17 cellular contexts compared by ENCODE assay signal in the genomic region with DNA sequence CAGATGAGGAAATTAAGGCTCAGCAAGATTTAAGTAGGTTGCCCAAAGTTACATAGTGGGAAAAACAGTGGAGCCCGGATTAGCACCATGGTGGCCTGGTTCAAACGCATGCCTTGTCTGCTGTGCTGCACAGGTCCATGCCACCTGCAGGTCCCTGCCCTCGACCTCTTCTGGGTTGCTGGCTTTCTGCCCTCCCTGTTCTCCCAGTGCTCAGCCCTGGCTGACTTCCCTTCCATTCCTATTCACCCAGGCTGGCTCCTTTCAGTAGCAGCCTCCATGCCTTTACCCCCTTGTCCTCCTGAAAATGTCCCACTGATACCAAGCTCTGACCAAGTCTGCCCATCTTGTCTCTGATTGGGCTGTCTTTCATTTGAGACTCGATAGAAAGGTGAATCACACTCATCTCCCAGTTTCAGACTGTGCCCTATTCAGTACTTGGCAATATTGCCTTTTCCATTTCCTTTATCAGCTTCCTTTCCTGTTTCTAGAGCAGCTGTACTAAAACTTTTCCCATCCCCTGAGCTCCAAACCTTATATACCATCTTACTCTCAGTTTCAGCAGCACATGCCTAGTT.
A peak's percentile ranks its signal among the peaks of the same experiment; 100 is the strongest.
DNase-seq lines count a peak whose midpoint lies in the region; ATAC-seq and TF ChIP-seq lines count a peak whose summit lies in the region.
"Had no signal": no experiment of that assay in that cellular context is flagged by ENCODE, and none has a peak within 500 bp of the region (broad histone marks: within the 10 kb centered on the region; RNA-seq: fewer than 3 reads in every experiment).

No MANE protein-coding gene starts in this region.

- peak overlapping the region; percentile 14 for H3K9ac ChIP-seq in mammary epithelial cell (ENCODE audit: insufficient read depth, low read length)

- peak overlapping the region; percentile 5 for H2AFZ ChIP-seq in mammary epithelial cell (ENCODE audit: low read depth, low read length)

- DNase-seq in activated CD4-positive, alpha-beta T cell treated with anti-CD3 and anti-CD28 coated beads for 36 hours: no peak
- DNase-seq in activated CD4-positive, alpha-beta T cell treated with anti-CD3 and anti-CD28 coated beads, Interleukin-2, amount 50 U/mL, for 1 hour: no peak
- DNase-seq in HT-29 (ENCODE audit: low spot score) (peak; percentile 6), mammary epithelial cell (no peak), osteocyte (ENCODE audit: extremely low spot score, unreplicated experiment) (no peak)
- DNase-seq in CD8-positive, alpha-beta T cell: no peak
- DNase-seq: activated CD4-positive, alpha-beta T cell treated with anti-CD3 and anti-CD28 coated beads, Interleukin-2, amount 50 U/mL, for 48 hours; aorta; cortex of kidney; GF-D8; hypothalamus; left cardiac atrium; NCI-H1105 treated with DMSO at 0.1 percent for 48 hours had no signal

- no peaks in the 10 kb centered on the region for H4K20me1 ChIP-seq in mammary epithelial cell (ENCODE audit: insufficient read depth, low read length)

- no TSS peak for BruUV-seq in mammary epithelial cell (replicated peaks; lab: Mats Ljungman, UMichigan)

- ATAC-seq in activated CD4-positive, alpha-beta T cell treated with anti-CD3 and anti-CD28 coated beads for 36 hours: peak; percentile 12
- no peak for ATAC-seq in gastroesophageal sphincter
- no peak for ATAC-seq in CD8-positive, alpha-beta T cell
- no peak for ATAC-seq in GM19035 (IDR thresholded peaks at IDR 0.05; ENCODE audit: unreplicated experiment)

- CTCF ChIA-PET in activated CD4-positive, alpha-beta T cell treated with anti-CD3 and anti-CD28 coated beads for 36 hours (lab: Charles Lee): interaction anchor here (0.6 to 2.6 kb wide), 2 partner anchors 116 to 151 kb away, joined by 3 to 8 read pairs; a partner anchor contains a TSS
- CTCF ChIA-PET in mammary epithelial cell (lab: Charles Lee; ENCODE audit: low non-redundant PET): no interaction called here
- CTCF ChIA-PET in CD8-positive, alpha-beta T cell (lab: Charles Lee): no interaction called here

- H3K36me3 Mint-ChIP-seq in activated CD4-positive, alpha-beta T cell treated with anti-CD3 and anti-CD28 coated beads for 36 hours (ENCODE audit: low read depth): peaks cover 24% of the 10 kb centered on the region
- H3K36me3 Mint-ChIP-seq in osteocyte (ENCODE audit: unreplicated experiment): peaks cover 22% of the 10 kb centered on the region
- H3K36me3 Mint-ChIP-seq in CD8-positive, alpha-beta T cell: peaks cover 32% of the 10 kb centered on the region

- TF ChIP-seq CTCF in mammary epithelial cell (conservative IDR thresholded peaks at IDR 0.05 in 1 of 2, IDR thresholded peaks at IDR 0.05 in 1 of 2; ENCODE audit: extremely low read depth in 1 of 2, insufficient read depth in 1 of 2, low read depth in 1 of 2, low read length in 2 of 2): no peak
- TF ChIP-seq CTCF in osteocyte (IDR thresholded peaks at IDR 0.05): no peak
- no peak for TF ChIP-seq CTCF in gastroesophageal sphincter (IDR thresholded peaks at IDR 0.05)
- TF ChIP-seq CTCF in CD8-positive, alpha-beta T cell (IDR thresholded peaks at IDR 0.05): no peak

- H3K4me3 ChIP-seq in mammary epithelial cell (replicated peaks in 1 of 3; ENCODE audit: insufficient read depth in 1 of 3, low read depth in 2 of 3, low read length in 3 of 3) (no peak overlapping the region), gastroesophageal sphincter (no peak overlapping the region)
- no peak overlapping the region for H3K4me3 ChIP-seq in CD8-positive, alpha-beta T cell (ENCODE audit: low read depth, low read length)
- H3K4me3 ChIP-seq: thoracic aorta had no signal

- H3K27ac Mint-ChIP-seq in activated CD4-positive, alpha-beta T cell treated with anti-CD3 and anti-CD28 coated beads for 36 hours: no peak overlapping the region
- peak overlapping the region; percentile 24 for H3K27ac Mint-ChIP-seq in osteocyte (ENCODE audit: unreplicated experiment)
- H3K27ac Mint-ChIP-seq in CD8-positive, alpha-beta T cell: no peak overlapping the region
- H3K27ac Mint-ChIP-seq: activated T-helper 2 cell treated with anti-CD3 and anti-CD28 coated beads, Interferon-gamma antibody, Interleukin-2, Interleukin-4, amounts not matched to agents 10 μg/mL and 5 μg/mL and 100 μg/mL, durations not matched to agents 14 hours and 24 hours and 36 hours had no signal

- H3K27me3 ChIP-seq in mammary epithelial cell (ENCODE audit: insufficient read depth, low read length) (no peaks in the 10 kb centered on the region), gastroesophageal sphincter (no peaks in the 10 kb centered on the region)
- H3K27me3 ChIP-seq in CD8-positive, alpha-beta T cell (ENCODE audit: insufficient read depth, low read length): no peaks in the 10 kb centered on the region

- peaks cover 3% of the 10 kb centered on the region for H3K9me3 ChIP-seq in mammary epithelial cell (replicated peaks; ENCODE audit: insufficient read depth, low read length)
- peaks cover 0 to 7% (median 0%) of the 10 kb centered on the region in 3 donors for H3K9me3 ChIP-seq in gastroesophageal sphincter
- no peaks in the 10 kb centered on the region for H3K9me3 ChIP-seq in CD8-positive, alpha-beta T cell (ENCODE audit: low read length)
- H3K9me3 ChIP-seq: thoracic aorta had no signal

- H3K4me3 Mint-ChIP-seq in activated CD4-positive, alpha-beta T cell treated with anti-CD3 and anti-CD28 coated beads for 36 hours: no peak overlapping the region
- no peak overlapping the region for H3K4me3 Mint-ChIP-seq in osteocyte (ENCODE audit: unreplicated experiment)
- H3K4me3 Mint-ChIP-seq in CD8-positive, alpha-beta T cell: no peak overlapping the region

- peak overlapping the region; percentile 19 for H3K4me2 ChIP-seq in mammary epithelial cell (ENCODE audit: insufficient read depth, low read depth, low read length)

- H3K9me3 Mint-ChIP-seq in activated CD4-positive, alpha-beta T cell treated with anti-CD3 and anti-CD28 coated beads for 36 hours (ENCODE audit: low read depth): peaks cover 13% of the 10 kb centered on the region
- H3K9me3 Mint-ChIP-seq in osteocyte (ENCODE audit: unreplicated experiment): peaks cover 12% of the 10 kb centered on the region
- peaks cover 18% of the 10 kb centered on the region for H3K9me3 Mint-ChIP-seq in CD8-positive, alpha-beta T cell

- H3K79me2 ChIP-seq in mammary epithelial cell (ENCODE audit: insufficient read depth, low read length): no peaks in the 10 kb centered on the region

- 75% methylated on average over 4 of the region's 4 CpGs for WGBS in mammary epithelial cell (ENCODE audit: low coverage, missing lambda C conversion rate)
- WGBS in gastroesophageal sphincter (ENCODE audit: low coverage in 1 of 2), 2 donors: 82 to 91% methylated on average over 4 of the region's 4 CpGs

- no peak for TF ChIP-seq EP300 in gastroesophageal sphincter (IDR thresholded peaks at IDR 0.05)

- H3K36me3 ChIP-seq in mammary epithelial cell (ENCODE audit: insufficient read depth, low read length) (no peaks in the 10 kb centered on the region), gastroesophageal sphincter (no peaks in the 10 kb centered on the region)
- H3K36me3 ChIP-seq in CD8-positive, alpha-beta T cell (ENCODE audit: insufficient read depth, low read length): no peaks in the 10 kb centered on the region
- H3K36me3 ChIP-seq: thoracic aorta had no signal

- dilution Hi-C loops in mammary epithelial cell (cut with HindIII; ENCODE audit: low sequenced_read_pairs): no loop called here

- no peak for TF ChIP-seq POLR2A in gastroesophageal sphincter (IDR thresholded peaks at IDR 0.05)

- intact Hi-C loops in activated CD4-positive, alpha-beta T cell treated with anti-CD3 and anti-CD28 coated beads for 36 hours (cut with DNase I, micrococcal nuclease): no loop called here
- intact Hi-C loops in mammary epithelial cell (cut with micrococcal nuclease): no loop called here
- intact Hi-C loops in CD8-positive, alpha-beta T cell (cut with DNase I, micrococcal nuclease): no loop called here

- in situ Hi-C loops in mammary epithelial cell (cut with MboI; ENCODE audit: low sequenced_read_pairs in 2 of 2): no loop called here

- peak overlapping the region; percentile 80 for H3K27ac ChIP-seq in mammary epithelial cell (ENCODE audit: insufficient read depth, low read depth, low read length)
- H3K27ac ChIP-seq in gastroesophageal sphincter: no peak overlapping the region
- no peak overlapping the region for H3K27ac ChIP-seq in CD8-positive, alpha-beta T cell (ENCODE audit: low read depth, low read length)
- H3K27ac ChIP-seq: thoracic aorta had no signal

- H3K27me3 Mint-ChIP-seq in activated CD4-positive, alpha-beta T cell treated with anti-CD3 and anti-CD28 coated beads for 36 hours: no peaks in the 10 kb centered on the region
- no peaks in the 10 kb centered on the region for H3K27me3 Mint-ChIP-seq in osteocyte (ENCODE audit: unreplicated experiment)
- no peaks in the 10 kb centered on the region for H3K27me3 Mint-ChIP-seq in CD8-positive, alpha-beta T cell (ENCODE audit: low read depth)

- H3K4me1 Mint-ChIP-seq in activated CD4-positive, alpha-beta T cell treated with anti-CD3 and anti-CD28 coated beads for 36 hours: peaks cover 16% of the 10 kb centered on the region
- H3K4me1 Mint-ChIP-seq in osteocyte (ENCODE audit: unreplicated experiment): peaks cover 11% of the 10 kb centered on the region
- H3K4me1 Mint-ChIP-seq in CD8-positive, alpha-beta T cell (ENCODE audit: low read depth): peaks cover 6% of the 10 kb centered on the region

- POLR2A ChIA-PET in activated CD4-positive, alpha-beta T cell treated with anti-CD3 and anti-CD28 coated beads for 36 hours (lab: Charles Lee): no interaction called here
- POLR2A ChIA-PET in CD8-positive, alpha-beta T cell (lab: Charles Lee): no interaction called here

- peaks cover 20% of the 10 kb centered on the region for H3K4me1 ChIP-seq in mammary epithelial cell (ENCODE audit: insufficient read depth, low read length)
- peaks cover 4 to 50% (median 8%) of the 10 kb centered on the region in 3 donors for H3K4me1 ChIP-seq in gastroesophageal sphincter
- H3K4me1 ChIP-seq in CD8-positive, alpha-beta T cell (ENCODE audit: insufficient read depth, low read length): no peaks in the 10 kb centered on the region
